2 cellular contexts compared by ENCODE assay signal in the genomic region with DNA sequence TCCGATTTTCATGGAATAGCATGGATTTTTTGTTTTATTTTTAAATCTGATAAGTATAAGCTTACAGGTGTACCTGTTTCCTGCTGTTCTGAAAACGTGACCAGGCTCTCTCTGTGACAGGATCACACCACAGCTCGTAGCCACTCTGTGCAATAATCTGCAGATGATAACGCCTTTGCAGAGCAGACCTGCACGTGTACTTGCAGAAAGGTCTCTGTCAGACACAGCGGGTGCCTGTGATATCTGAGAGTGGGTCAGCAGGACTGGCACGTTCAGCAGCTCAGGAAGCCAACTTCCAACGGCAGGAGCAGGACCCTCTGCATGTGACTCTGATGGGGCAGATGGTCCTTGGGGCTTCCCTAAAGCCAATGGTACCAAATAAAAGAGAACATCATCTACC.
TF ChIP-seq lines count a peak whose summit lies in the region.

No MANE protein-coding gene starts in this region.

TF ChIP-seq in neural cell, 6 proteins besides CTCF, POLR2A, EP300 and RAD21 (continued from another document):
- TF ChIP-seq, protein P1, sequence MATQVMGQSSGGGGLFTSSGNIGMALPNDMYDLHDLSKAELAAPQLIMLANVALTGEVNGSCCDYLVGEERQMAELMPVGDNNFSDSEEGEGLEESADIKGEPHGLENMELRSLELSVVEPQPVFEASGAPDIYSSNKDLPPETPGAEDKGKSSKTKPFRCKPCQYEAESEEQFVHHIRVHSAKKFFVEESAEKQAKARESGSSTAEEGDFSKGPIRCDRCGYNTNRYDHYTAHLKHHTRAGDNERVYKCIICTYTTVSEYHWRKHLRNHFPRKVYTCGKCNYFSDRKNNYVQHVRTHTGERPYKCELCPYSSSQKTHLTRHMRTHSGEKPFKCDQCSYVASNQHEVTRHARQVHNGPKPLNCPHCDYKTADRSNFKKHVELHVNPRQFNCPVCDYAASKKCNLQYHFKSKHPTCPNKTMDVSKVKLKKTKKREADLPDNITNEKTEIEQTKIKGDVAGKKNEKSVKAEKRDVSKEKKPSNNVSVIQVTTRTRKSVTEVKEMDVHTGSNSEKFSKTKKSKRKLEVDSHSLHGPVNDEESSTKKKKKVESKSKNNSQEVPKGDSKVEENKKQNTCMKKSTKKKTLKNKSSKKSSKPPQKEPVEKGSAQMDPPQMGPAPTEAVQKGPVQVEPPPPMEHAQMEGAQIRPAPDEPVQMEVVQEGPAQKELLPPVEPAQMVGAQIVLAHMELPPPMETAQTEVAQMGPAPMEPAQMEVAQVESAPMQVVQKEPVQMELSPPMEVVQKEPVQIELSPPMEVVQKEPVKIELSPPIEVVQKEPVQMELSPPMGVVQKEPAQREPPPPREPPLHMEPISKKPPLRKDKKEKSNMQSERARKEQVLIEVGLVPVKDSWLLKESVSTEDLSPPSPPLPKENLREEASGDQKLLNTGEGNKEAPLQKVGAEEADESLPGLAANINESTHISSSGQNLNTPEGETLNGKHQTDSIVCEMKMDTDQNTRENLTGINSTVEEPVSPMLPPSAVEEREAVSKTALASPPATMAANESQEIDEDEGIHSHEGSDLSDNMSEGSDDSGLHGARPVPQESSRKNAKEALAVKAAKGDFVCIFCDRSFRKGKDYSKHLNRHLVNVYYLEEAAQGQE (IDR thresholded peaks at IDR 0.05; ENCODE audit: borderline replicate concordance): no peak
- TF ChIP-seq TAF1 (IDR thresholded peaks at IDR 0.05; ENCODE audit: low read depth): no peak
- no peak for TF ChIP-seq SMC3 (conservative IDR thresholded peaks at IDR 0.05; ENCODE audit: poor library complexity)
- TF ChIP-seq MXI1 (conservative IDR thresholded peaks at IDR 0.05; ENCODE audit: poor library complexity, severe bottlenecking): no peak
- peak; percentile 22 for TF ChIP-seq POLR2AphosphoS5 (IDR thresholded peaks at IDR 0.05)

TF ChIP-seq in HepG2, 621 proteins besides CTCF, POLR2A, EP300 and RAD21 (continued from another document):
- TF ChIP-seq, protein P2, sequence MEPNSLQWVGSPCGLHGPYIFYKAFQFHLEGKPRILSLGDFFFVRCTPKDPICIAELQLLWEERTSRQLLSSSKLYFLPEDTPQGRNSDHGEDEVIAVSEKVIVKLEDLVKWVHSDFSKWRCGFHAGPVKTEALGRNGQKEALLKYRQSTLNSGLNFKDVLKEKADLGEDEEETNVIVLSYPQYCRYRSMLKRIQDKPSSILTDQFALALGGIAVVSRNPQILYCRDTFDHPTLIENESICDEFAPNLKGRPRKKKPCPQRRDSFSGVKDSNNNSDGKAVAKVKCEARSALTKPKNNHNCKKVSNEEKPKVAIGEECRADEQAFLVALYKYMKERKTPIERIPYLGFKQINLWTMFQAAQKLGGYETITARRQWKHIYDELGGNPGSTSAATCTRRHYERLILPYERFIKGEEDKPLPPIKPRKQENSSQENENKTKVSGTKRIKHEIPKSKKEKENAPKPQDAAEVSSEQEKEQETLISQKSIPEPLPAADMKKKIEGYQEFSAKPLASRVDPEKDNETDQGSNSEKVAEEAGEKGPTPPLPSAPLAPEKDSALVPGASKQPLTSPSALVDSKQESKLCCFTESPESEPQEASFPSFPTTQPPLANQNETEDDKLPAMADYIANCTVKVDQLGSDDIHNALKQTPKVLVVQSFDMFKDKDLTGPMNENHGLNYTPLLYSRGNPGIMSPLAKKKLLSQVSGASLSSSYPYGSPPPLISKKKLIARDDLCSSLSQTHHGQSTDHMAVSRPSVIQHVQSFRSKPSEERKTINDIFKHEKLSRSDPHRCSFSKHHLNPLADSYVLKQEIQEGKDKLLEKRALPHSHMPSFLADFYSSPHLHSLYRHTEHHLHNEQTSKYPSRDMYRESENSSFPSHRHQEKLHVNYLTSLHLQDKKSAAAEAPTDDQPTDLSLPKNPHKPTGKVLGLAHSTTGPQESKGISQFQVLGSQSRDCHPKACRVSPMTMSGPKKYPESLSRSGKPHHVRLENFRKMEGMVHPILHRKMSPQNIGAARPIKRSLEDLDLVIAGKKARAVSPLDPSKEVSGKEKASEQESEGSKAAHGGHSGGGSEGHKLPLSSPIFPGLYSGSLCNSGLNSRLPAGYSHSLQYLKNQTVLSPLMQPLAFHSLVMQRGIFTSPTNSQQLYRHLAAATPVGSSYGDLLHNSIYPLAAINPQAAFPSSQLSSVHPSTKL (CRISPR knock-in tag; IDR thresholded peaks at IDR 0.05): no peak
- TF ChIP-seq, protein P3, sequence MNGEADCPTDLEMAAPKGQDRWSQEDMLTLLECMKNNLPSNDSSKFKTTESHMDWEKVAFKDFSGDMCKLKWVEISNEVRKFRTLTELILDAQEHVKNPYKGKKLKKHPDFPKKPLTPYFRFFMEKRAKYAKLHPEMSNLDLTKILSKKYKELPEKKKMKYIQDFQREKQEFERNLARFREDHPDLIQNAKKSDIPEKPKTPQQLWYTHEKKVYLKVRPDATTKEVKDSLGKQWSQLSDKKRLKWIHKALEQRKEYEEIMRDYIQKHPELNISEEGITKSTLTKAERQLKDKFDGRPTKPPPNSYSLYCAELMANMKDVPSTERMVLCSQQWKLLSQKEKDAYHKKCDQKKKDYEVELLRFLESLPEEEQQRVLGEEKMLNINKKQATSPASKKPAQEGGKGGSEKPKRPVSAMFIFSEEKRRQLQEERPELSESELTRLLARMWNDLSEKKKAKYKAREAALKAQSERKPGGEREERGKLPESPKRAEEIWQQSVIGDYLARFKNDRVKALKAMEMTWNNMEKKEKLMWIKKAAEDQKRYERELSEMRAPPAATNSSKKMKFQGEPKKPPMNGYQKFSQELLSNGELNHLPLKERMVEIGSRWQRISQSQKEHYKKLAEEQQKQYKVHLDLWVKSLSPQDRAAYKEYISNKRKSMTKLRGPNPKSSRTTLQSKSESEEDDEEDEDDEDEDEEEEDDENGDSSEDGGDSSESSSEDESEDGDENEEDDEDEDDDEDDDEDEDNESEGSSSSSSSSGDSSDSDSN (CRISPR knock-in tag; IDR thresholded peaks at IDR 0.05): no peak
- TF ChIP-seq ZNF720 (CRISPR knock-in tag; IDR thresholded peaks at IDR 0.05): no peak
